Comparison of ENCODE assay signal across 31 cellular contexts in genomic region chr1:226473325-226473724, GRCh38.
"Had no signal": no experiment of that assay in that cellular context is flagged by ENCODE, and none has a peak within 500 bp of the region (broad histone marks: within the 10 kb centered on the region; RNA-seq: fewer than 3 reads in every experiment).

No MANE protein-coding gene starts in this region.

- H3K4me3 ChIP-seq: adrenal gland, body of pancreas, breast epithelium, cardiac muscle cell, esophagus muscularis mucosa, gastrocnemius medialis had no signal

- H3K36me3 ChIP-seq: adrenal gland, breast epithelium, cardiac muscle cell, esophagus muscularis mucosa, gastrocnemius medialis, WERI-Rb-1 had no signal

- H3K9me3 ChIP-seq: adrenal gland, body of pancreas, breast epithelium, esophagus muscularis mucosa, gastrocnemius medialis had no signal

- ATAC-seq: activated CD4-positive, CD25-positive, alpha-beta regulatory T cell treated with anti-CD3 and anti-CD28 coated beads, Interleukin-2, amount 50 U/mL, for 24 hours; activated CD8-positive, alpha-beta T cell treated with anti-CD3 and anti-CD28 coated beads for 36 hours; activated naive CD8-positive, alpha-beta T cell treated with anti-CD3 and anti-CD28 coated beads, Interleukin-2, amount 50 U/mL, for 24 hours; body of pancreas; effector memory CD8-positive, alpha-beta T cell; foreskin keratinocyte; gastrocnemius medialis; T-helper 17 cell had no signal

- H3K27ac ChIP-seq: adrenal gland, body of pancreas, breast epithelium, cardiac muscle cell, esophagus muscularis mucosa, foreskin keratinocyte, gastrocnemius medialis, WERI-Rb-1 had no signal

- DNase-seq: activated B cell treated with CpG ODN at 0.5 μM for 24 hours; activated CD4-positive, alpha-beta T cell treated with anti-CD3 and anti-CD28 coated beads for 48 hours; activated CD4-positive, alpha-beta T cell treated with anti-CD3 and anti-CD28 coated beads, Interleukin-2, amount 50 U/mL, for 1 hour; activated CD4-positive, alpha-beta T cell treated with anti-CD3 and anti-CD28 coated beads, Interleukin-2, amount 50 U/mL, for 48 hours; activated CD8-positive, alpha-beta memory T cell treated with anti-CD3 and anti-CD28 coated beads for 24 hours; activated CD8-positive, alpha-beta T cell treated with anti-CD3 and anti-CD28 coated beads for 36 hours; activated effector memory CD4-positive, alpha-beta T cell treated with anti-CD3 and anti-CD28 coated beads, Interleukin-2, amount 50 U/mL, for 16 hours; activated naive CD4-positive, alpha-beta T cell treated with anti-CD3 and anti-CD28 coated beads for 36 hours; activated naive CD8-positive, alpha-beta T cell treated with anti-CD3 and anti-CD28 coated beads for 36 hours; activated naive CD8-positive, alpha-beta T cell treated with anti-CD3 and anti-CD28 coated beads, Interleukin-2, amount 50 U/mL, for 24 hours; activated T-cell treated with anti-CD3 and anti-CD28 coated beads, Interleukin-2, amount 50 U/mL, for 1 hour; activated T-cell treated with anti-CD3 and anti-CD28 coated beads, Interleukin-2, amount 50 U/mL, for 48 hours; adrenal gland; aorta; body of pancreas; cortex of kidney; dermis blood vessel endothelial cell; effector CD4-positive, alpha-beta T cell; effector memory CD8-positive, alpha-beta T cell; erythroblast; foreskin keratinocyte; gastrocnemius medialis; glutamatergic neuron; T-helper 1 cell; T-helper 17 cell; T1000; WERI-Rb-1 had no signal

- H3K4me1 ChIP-seq: adrenal gland, body of pancreas, breast epithelium, esophagus muscularis mucosa, foreskin keratinocyte, gastrocnemius medialis had no signal

- H3K27me3 ChIP-seq: adrenal gland, body of pancreas, breast epithelium, cardiac muscle cell, esophagus muscularis mucosa, gastrocnemius medialis had no signal
